10 cellular contexts compared by ENCODE assay signal in genomic region chr17:50205111-50205821, GRCh38. TPM values are rescaled to one million over a fixed set of nuclear protein-coding genes. Genes with fewer than 3 reads are reported as not detected.
A peak's percentile ranks its signal among the peaks of the same experiment; 100 is the strongest.
DNase-seq lines count a peak whose midpoint lies in the region; ATAC-seq and TF ChIP-seq lines count a peak whose summit lies in the region.
"Had no signal": no experiment of that assay in that cellular context is flagged by ENCODE, and none has a peak within 500 bp of the region (broad histone marks: within the 10 kb centered on the region; RNA-seq: fewer than 3 reads in every experiment).

No MANE protein-coding gene starts in this region.

- H3K79me2 ChIP-seq in osteoblast (ENCODE audit: insufficient read depth, low read length), result peaks cover 35% of the 10 kb centered on the region

- peak; percentile 51 for DNase-seq in Right ventricle myocardium superior
- no peak for DNase-seq in left ventricle myocardium superior
- peak; percentile 75 to 78 for DNase-seq in foreskin fibroblast
- peak; percentile 57 for DNase-seq in osteoblast (ENCODE audit: insufficient read length, low spot score, missing footprints)

- no peaks in the 10 kb centered on the region for H3K9me3 ChIP-seq in osteoblast (ENCODE audit: low read depth, low read length)

- H4K20me1 ChIP-seq in osteoblast (ENCODE audit: insufficient read depth, low read length), result peaks cover 11% of the 10 kb centered on the region

- no peak overlapping the region for H2AFZ ChIP-seq in osteoblast (ENCODE audit: low read length)

- no peak for ATAC-seq in Right ventricle myocardium superior (ENCODE audit: poor library complexity)
- ATAC-seq in left ventricle myocardium superior, result no peak
- ATAC-seq in GM19467 (IDR thresholded peaks at IDR 0.05; ENCODE audit: unreplicated experiment), result no peak
- no peak for ATAC-seq in HG02623 (IDR thresholded peaks at IDR 0.05; ENCODE audit: unreplicated experiment)
- ATAC-seq in GM21367 (IDR thresholded peaks at IDR 0.05; ENCODE audit: unreplicated experiment), result no peak

- intact Hi-C loops in Right ventricle myocardium superior (cut with DNase I) (no loop called here), left ventricle myocardium superior (cut with micrococcal nuclease) (no loop called here)

- peak overlapping the region; percentile 96 for H3K27ac ChIP-seq in osteoblast (ENCODE audit: low read depth, low read length)
- H3K27ac ChIP-seq in urinary bladder (ENCODE audit: low read depth), result peak overlapping the region; percentile 55
- H3K27ac ChIP-seq: RWPE1 had no signal

- 41% methylated on average over 9 of the region's 9 CpGs for WGBS in urinary bladder

- H3K4me3 ChIP-seq in foreskin fibroblast (ENCODE audit: low read depth in 1 of 2, low read length in 2 of 2) (peak overlapping the region; percentile 13 to 28), osteoblast (ENCODE audit: insufficient read depth, low read length) (no peak overlapping the region), urinary bladder (ENCODE audit: low read depth, low read length) (no peak overlapping the region)

- peaks cover 75% of the 10 kb centered on the region for H3K4me1 ChIP-seq in osteoblast (ENCODE audit: insufficient read depth, low read length)
- no peaks in the 10 kb centered on the region for H3K4me1 ChIP-seq in urinary bladder (ENCODE audit: insufficient read depth)

- H3K36me3 ChIP-seq in osteoblast (ENCODE audit: insufficient read depth, low read length), result no peaks in the 10 kb centered on the region
- H3K36me3 ChIP-seq in urinary bladder (ENCODE audit: insufficient read depth), result no peaks in the 10 kb centered on the region

- peak overlapping the region; percentile 69 for H3K4me2 ChIP-seq in osteoblast (ENCODE audit: insufficient read depth, low read length)

- TF ChIP-seq CTCF in foreskin fibroblast (IDR thresholded peaks at IDR 0.05; ENCODE audit: low read depth, low read length) (no peak), osteoblast (IDR thresholded peaks at IDR 0.05; ENCODE audit: extremely low read depth, low read depth, low read length) (no peak)

- H3K27me3 ChIP-seq in osteoblast (ENCODE audit: insufficient read depth, low read length), result no peaks in the 10 kb centered on the region

RNA-seq across cellular contexts. Expression of gene COL1A1, which starts 3.8 kb away (rescaled TPM):
- 28.1 TPM for total RNA-seq in Right ventricle myocardium superior
- 26.8 TPM for total RNA-seq in left ventricle myocardium superior
- total RNA-seq in osteoblast, result 6,718 and 8,987 TPM in 2 replicates
- total RNA-seq in urinary bladder, result 5,262 TPM
- 802 TPM for polyA plus RNA-seq in urinary bladder

RNA-seq across cellular contexts. Expression of gene SGCA, which starts 39.5 kb away (rescaled TPM):
- 135 TPM for total RNA-seq in Right ventricle myocardium superior
- total RNA-seq in left ventricle myocardium superior, result 155 TPM
- 0.29 TPM in 1 of 2 replicates, not detected in the other for total RNA-seq in osteoblast
- total RNA-seq in urinary bladder, result 15.4 TPM
- 89.1 TPM for polyA plus RNA-seq in urinary bladder
- total RNA-seq: MCF 10A had no signal

RNA-seq across cellular contexts. Expression of gene PPP1R9B, which starts 54.8 kb away (rescaled TPM):
- 35.4 TPM for total RNA-seq in Right ventricle myocardium superior
- 37.6 TPM for total RNA-seq in left ventricle myocardium superior
- 44.2 and 48.9 TPM in 2 replicates for total RNA-seq in osteoblast
- 16.6 TPM for total RNA-seq in urinary bladder
- polyA plus RNA-seq in urinary bladder, result 29.6 TPM

Comparison
In these comparisons a context has a peak if more than half of its experiments do, and no peak if none do; other contexts are left out.
1. H3K4me3 ChIP-seq: peak in foreskin fibroblast (2 of 2); none in osteoblast (single experiment) and urinary bladder (single experiment).
2. RNA of gene COL1A1, which starts 3.8 kb away (total RNA-seq): 6,718 to 8,987 TPM in osteoblast and 5,262 TPM in urinary bladder (single experiment); 28.1 TPM in Right ventricle myocardium superior (single experiment) and 26.8 TPM in left ventricle myocardium superior (single experiment); every median in the first group is over 100 times any median in the second.
3. RNA of gene SGCA, which starts 39.5 kb away (total RNA-seq): 155 TPM in left ventricle myocardium superior (single experiment), 135 TPM in Right ventricle myocardium superior (single experiment) and 15.4 TPM in urinary bladder (single experiment); 0.29 TPM in osteoblast; every median in the first group is over 10 times any median in the second.